ENCODE assay signal across 1 cellular context in genomic region chr15:43824302-43825246, GRCh38.
A peak's percentile ranks its signal among the peaks of the same experiment; 100 is the strongest.
TF ChIP-seq lines count a peak whose summit lies in the region.

MFAP1 (minus strand) TSS chr15:43824690; CDS start chr15:43824569, 121 bp downstream.

TF ChIP-seq in HEK293, 187 proteins besides CTCF, POLR2A, EP300 and RAD21 (continued from another document):
- peak; percentile 10; the same call in 1 of the 2 replicates for TF ChIP-seq ZNF600 (tag by site-specific recombination; IDR thresholded peaks at IDR 0.05)
- TF ChIP-seq ZNF416 (tag by site-specific recombination; IDR thresholded peaks at IDR 0.05) = no peak
- peak; percentile 45; the same call in 1 of the 2 replicates for TF ChIP-seq ZNF692 (tag by site-specific recombination; IDR thresholded peaks at IDR 0.05)
- peak; percentile 26 for TF ChIP-seq SETDB1 (IDR thresholded peaks at IDR 0.05; ENCODE audit: insufficient read length, low read length)
- peak; percentile 71 for TF ChIP-seq ZBTB21 (tag by site-specific recombination; IDR thresholded peaks at IDR 0.05)
- peak; percentile 36 for TF ChIP-seq PRDM10 (tag by site-specific recombination; IDR thresholded peaks at IDR 0.05)
- 0 out of 2 replicates have a peak, but pooled peaks have one; percentile 12 for TF ChIP-seq ZNF324 (tag by site-specific recombination; IDR thresholded peaks at IDR 0.05)
- peak; percentile 91 for TF ChIP-seq ZNF76 (tag by site-specific recombination; IDR thresholded peaks at IDR 0.05; ENCODE audit: borderline replicate concordance, low read depth)
- peak; percentile 28; the same call in 1 of the 2 replicates for TF ChIP-seq ZSCAN30 (tag by site-specific recombination; IDR thresholded peaks at IDR 0.05)
- peak; percentile 28; the same call in 1 of the 2 replicates for TF ChIP-seq SP3 (tag by site-specific recombination; IDR thresholded peaks at IDR 0.05)
- TF ChIP-seq ZNF394 (tag by site-specific recombination; IDR thresholded peaks at IDR 0.05; ENCODE audit: borderline replicate concordance) = peak; percentile 20; the same call in 1 of the 2 replicates
- 0 out of 2 replicates have a peak, but pooled peaks have one; percentile 33 for TF ChIP-seq INSM2 (tag by site-specific recombination; IDR thresholded peaks at IDR 0.05)
- TF ChIP-seq ZNF335 (tag by site-specific recombination; conservative IDR thresholded peaks at IDR 0.05) = peak; percentile 89
- TF ChIP-seq ZXDB (tag by site-specific recombination; IDR thresholded peaks at IDR 0.05) = peak; percentile 64
- peak; percentile 81 for TF ChIP-seq ZNF518A (tag by site-specific recombination; conservative IDR thresholded peaks at IDR 0.05; ENCODE audit: low read depth)
- 0 out of 2 replicates have a peak, but pooled peaks have one; percentile 42 for TF ChIP-seq ZNF639 (tag by site-specific recombination; IDR thresholded peaks at IDR 0.05)
- no peak for TF ChIP-seq ZNF658 (tag by site-specific recombination; IDR thresholded peaks at IDR 0.05)
- peak; percentile 18; the same call in 1 of the 2 replicates for TF ChIP-seq TRIM28 (IDR thresholded peaks at IDR 0.05; ENCODE audit: borderline replicate concordance, low read length)
- TF ChIP-seq ZBTB17 (tag by site-specific recombination; IDR thresholded peaks at IDR 0.05) = peak; percentile 95
- no peak for TF ChIP-seq REPIN1 (tag by site-specific recombination; IDR thresholded peaks at IDR 0.05; ENCODE audit: low read depth)
- peak; percentile 54; the same call in 1 of the 2 replicates for TF ChIP-seq ZNF366 (tag by site-specific recombination; conservative IDR thresholded peaks at IDR 0.05)
- 0 out of 2 replicates have a peak, but pooled peaks have one; percentile 61 for TF ChIP-seq ZEB2 (tag by site-specific recombination; IDR thresholded peaks at IDR 0.05)
- TF ChIP-seq ZBTB20 (tag by site-specific recombination; IDR thresholded peaks at IDR 0.05) = 0 out of 2 replicates have a peak, but pooled peaks have one; percentile 18
- peak; percentile 28; the same call in 1 of the 2 replicates for TF ChIP-seq ZNF2 (tag by site-specific recombination; IDR thresholded peaks at IDR 0.05)
- peak; percentile 62 for TF ChIP-seq SP7 (tag by site-specific recombination; IDR thresholded peaks at IDR 0.05)
- no peak for TF ChIP-seq ZBTB6 (tag by site-specific recombination; IDR thresholded peaks at IDR 0.05)
- TF ChIP-seq ZNF707 (tag by site-specific recombination; IDR thresholded peaks at IDR 0.05) = peak; percentile 65; the same call in 1 of the 2 replicates
